10 cellular contexts compared by ENCODE assay signal in genomic region chr9:137406085-137406773, GRCh38. TPM values are rescaled to one million over a fixed set of nuclear protein-coding genes. Genes with fewer than 3 reads are reported as not detected.
DNase-seq lines count a peak whose midpoint lies in the region; ATAC-seq, FAIRE-seq and TF ChIP-seq lines count a peak whose summit lies in the region.
"Had no signal": no experiment of that assay in that cellular context is flagged by ENCODE, and none has a peak within 500 bp of the region (broad histone marks: within the 10 kb centered on the region; RNA-seq: fewer than 3 reads in every experiment).

No MANE protein-coding gene starts in this region.

- TF ChIP-seq CTCF in Calu3 (IDR thresholded peaks at IDR 0.05; ENCODE audit: unreplicated experiment): no peak
- TF ChIP-seq CTCF in psoas muscle (IDR thresholded peaks at IDR 0.05): no peak

- TF ChIP-seq POLR2A in GM12891 (IDR thresholded peaks at IDR 0.05; ENCODE audit: low read depth, low read length): no peak

- peak overlapping the region; percentile 34 for H3K27ac Mint-ChIP-seq in Calu3 (ENCODE audit: unreplicated experiment)
- H3K27ac Mint-ChIP-seq in activated T-helper 17 cell treated with anti-CD3 and anti-CD28 coated beads, Interleukin-2, amount 50 U/mL, for 72 hours: no peak overlapping the region

- H3K4me3 ChIP-seq in iPS-18a (ENCODE audit: low read length) (peak overlapping the region; percentile 33), psoas muscle (peak overlapping the region; percentile 57)

- CTCF ChIA-PET in Calu3 (lab: Charles Lee): interaction anchor here (0.7 kb wide), 1 partner anchor 105 kb away, joined by 4 read pairs; no protein-coding TSS in a partner anchor

- H3K9ac ChIP-seq in iPS-18a (ENCODE audit: low read length): no peak overlapping the region

- no peak for FAIRE-seq in GM12891 (lab: Jason Lieb, UNC)

- H3K27ac ChIP-seq in iPS-18a (ENCODE audit: low read length): no peak overlapping the region
- peak overlapping the region; percentile 41 for H3K27ac ChIP-seq in psoas muscle

- DNase-seq in Calu3 (no peak), psoas muscle (peak in 1 of 2 donors; percentile 49), GM12891 (ENCODE audit: insufficient read length, low spot score) (no peak), NCI-H2107 (lab: John Stamatoyannopoulos, UW) (no peak)
- DNase-seq in effector CD8-positive, alpha-beta T cell (lab: John Stamatoyannopoulos, UW): no peak

- peaks cover 26% of the 10 kb centered on the region for H3K36me3 Mint-ChIP-seq in Calu3 (ENCODE audit: insufficient read depth, unreplicated experiment)
- no peaks in the 10 kb centered on the region for H3K36me3 Mint-ChIP-seq in activated T-helper 17 cell treated with anti-CD3 and anti-CD28 coated beads, Interleukin-2, amount 50 U/mL, for 72 hours (ENCODE audit: low read depth)

- H3K9me3 ChIP-seq in iPS-18a (ENCODE audit: control insufficient read depth, low read depth, low read length) (no peaks in the 10 kb centered on the region), psoas muscle (no peaks in the 10 kb centered on the region)

- H3K27me3 Mint-ChIP-seq in Calu3 (ENCODE audit: unreplicated experiment): no peaks in the 10 kb centered on the region
- H3K27me3 Mint-ChIP-seq in activated T-helper 17 cell treated with anti-CD3 and anti-CD28 coated beads, Interleukin-2, amount 50 U/mL, for 72 hours: no peaks in the 10 kb centered on the region

- no TSS peak for BruUV-seq in Calu3 (replicated peaks; lab: Mats Ljungman, UMichigan)

- intact Hi-C loops in Calu3 (cut with micrococcal nuclease; ENCODE audit: unreplicated experiment) (no loop called here), psoas muscle (cut with DNase I) (loop anchor here (2.0 to 5.0 kb wide), 2 partner anchors 109 kb away; no protein-coding TSS in a partner anchor)

- H3K4me1 ChIP-seq in iPS-18a (ENCODE audit: control insufficient read depth, low read depth, low read length) (no peaks in the 10 kb centered on the region), psoas muscle (peaks cover 21% of the 10 kb centered on the region)

- peak overlapping the region; percentile 38 for H3K4me3 Mint-ChIP-seq in Calu3 (ENCODE audit: low read depth, unreplicated experiment)
- H3K4me3 Mint-ChIP-seq in activated T-helper 17 cell treated with anti-CD3 and anti-CD28 coated beads, Interleukin-2, amount 50 U/mL, for 72 hours: peak overlapping the region; percentile 33

- no peak for ATAC-seq in activated T-helper 17 cell treated with anti-CD3 and anti-CD28 coated beads, Interleukin-2, amount 50 U/mL, for 72 hours (replicated peaks)
- ATAC-seq in psoas muscle (no peak), GM21717 (IDR thresholded peaks at IDR 0.05; ENCODE audit: unreplicated experiment) (no peak)

- peaks cover 8% of the 10 kb centered on the region for H3K4me1 Mint-ChIP-seq in Calu3 (ENCODE audit: low read depth, unreplicated experiment)
- no peaks in the 10 kb centered on the region for H3K4me1 Mint-ChIP-seq in activated T-helper 17 cell treated with anti-CD3 and anti-CD28 coated beads, Interleukin-2, amount 50 U/mL, for 72 hours

- H3K36me3 ChIP-seq in iPS-18a (ENCODE audit: control insufficient read depth, low read depth, low read length) (no peaks in the 10 kb centered on the region), psoas muscle (ENCODE audit: insufficient read depth in 1 of 2, low read depth in 1 of 2) (no peaks in the 10 kb centered on the region)

- 48 to 56% (median 51%) methylated on average over 14 to 21 of the region's 21 CpGs for WGBS in psoas muscle, 3 donors

- peaks cover 6% of the 10 kb centered on the region for H3K27me3 ChIP-seq in iPS-18a (ENCODE audit: control insufficient read depth, insufficient read depth, low read length)
- H3K27me3 ChIP-seq in psoas muscle (ENCODE audit: insufficient read depth in 3 of 3, low read length in 2 of 3): peaks cover 0 to 7% (median 0%) of the 10 kb centered on the region in 3 donors

- H3K9me3 Mint-ChIP-seq in Calu3 (ENCODE audit: low read depth, unreplicated experiment): no peaks in the 10 kb centered on the region
- no peaks in the 10 kb centered on the region for H3K9me3 Mint-ChIP-seq in activated T-helper 17 cell treated with anti-CD3 and anti-CD28 coated beads, Interleukin-2, amount 50 U/mL, for 72 hours

TF ChIP-seq in GM12891, 5 proteins besides CTCF, POLR2A, EP300 and RAD21:
- TF ChIP-seq POLR2AphosphoS5 (IDR thresholded peaks at IDR 0.05; ENCODE audit: low read depth, low read length): no peak
- TF ChIP-seq POU2F2 (IDR thresholded peaks at IDR 0.05; ENCODE audit: low read depth, low read length): no peak
- TF ChIP-seq TAF1 (IDR thresholded peaks at IDR 0.05; ENCODE audit: low read depth, low read length): no peak
- no peak for TF ChIP-seq SPI1 (IDR thresholded peaks at IDR 0.05; ENCODE audit: low read depth, low read length)
- no peak for TF ChIP-seq PAX5 (IDR thresholded peaks at IDR 0.05; ENCODE audit: insufficient read depth, low read length, severe bottlenecking)

RNA-seq across cellular contexts. Expression of gene EXD3, which starts 16.7 kb away (rescaled TPM):
- total RNA-seq in Calu3 (2022) (13.2 and 15.3 TPM in 2 replicates), psoas muscle (10 to 100 TPM in 2 of 4 donors, 1 to 10 TPM in 2; 6.7 to 11.2 (median 9.7) TPM)
- 1 to 10 TPM; 8.8 to 10.0 TPM for total RNA-seq in activated T-helper 17 cell treated with anti-CD3 and anti-CD28 coated beads, Interleukin-2, amount 50 U/mL, for 72 hours
- 1 to 10 TPM; 5.7 to 9.9 (median 7.2) TPM for polyA plus RNA-seq in psoas muscle
- polyA plus RNA-seq in GM12891 (2012; ENCODE audit: low read depth, missing spikeins): 8.5 TPM

RNA-seq across cellular contexts. Expression of gene NOXA1, which starts 17.0 kb away (rescaled TPM):
- total RNA-seq in Calu3 (2022) (12.0 and 12.3 TPM in 2 replicates), psoas muscle (1 to 10 TPM in 3 of 4 donors, under 1 TPM in 1; 0.62 to 5.1 (median 2.5) TPM)
- under 1 TPM; 0.39 to 0.58 TPM for total RNA-seq in activated T-helper 17 cell treated with anti-CD3 and anti-CD28 coated beads, Interleukin-2, amount 50 U/mL, for 72 hours
- 1 to 10 TPM in 1 of 3 donors, under 1 TPM in 2; 0.43 to 1.0 (median 0.83) TPM for polyA plus RNA-seq in psoas muscle
- 0.89 TPM for polyA plus RNA-seq in GM12891 (2012; ENCODE audit: low read depth, missing spikeins)

RNA-seq across cellular contexts. Expression of gene ENTPD8, which starts 34.9 kb away (rescaled TPM):
- total RNA-seq in Calu3 (2022) (0.97 and 1.6 TPM in 2 replicates), psoas muscle (not detected)
- not detected for total RNA-seq in activated T-helper 17 cell treated with anti-CD3 and anti-CD28 coated beads, Interleukin-2, amount 50 U/mL, for 72 hours
- under 1 TPM in 1 of 3 donors, not detected in 2; 0.01 TPM for polyA plus RNA-seq in psoas muscle
- not detected for polyA plus RNA-seq in GM12891 (2012; ENCODE audit: low read depth, missing spikeins)
- total RNA-seq: posterior vena cava; T-helper 2 cell treated with Interferon-gamma antibody and Interleukin-4, amounts not matched to agents 100 ng/mL and 5 ng/mL, for 36 hours had no signal

RNA-seq across cellular contexts. Expression of gene NSMF, which starts 52.9 kb away (rescaled TPM):
- total RNA-seq in Calu3 (2022): 31.6 and 38.3 TPM in 2 replicates
- total RNA-seq in activated T-helper 17 cell treated with anti-CD3 and anti-CD28 coated beads, Interleukin-2, amount 50 U/mL, for 72 hours: 10 to 100 TPM; 26.6 to 35.5 TPM
- total RNA-seq in psoas muscle: 10 to 100 TPM in 1 of 4 donors, 1 to 10 TPM in 3; 4.8 to 11.2 (median 6.4) TPM
- polyA plus RNA-seq in psoas muscle: 10 to 100 TPM in 1 of 3 donors, 1 to 10 TPM in 2; 4.9 to 11.0 (median 5.7) TPM
- 18.6 TPM for polyA plus RNA-seq in GM12891 (2012; ENCODE audit: low read depth, missing spikeins)
